Comparison of ENCODE assay signal across 19 cellular contexts in the genomic region with DNA sequence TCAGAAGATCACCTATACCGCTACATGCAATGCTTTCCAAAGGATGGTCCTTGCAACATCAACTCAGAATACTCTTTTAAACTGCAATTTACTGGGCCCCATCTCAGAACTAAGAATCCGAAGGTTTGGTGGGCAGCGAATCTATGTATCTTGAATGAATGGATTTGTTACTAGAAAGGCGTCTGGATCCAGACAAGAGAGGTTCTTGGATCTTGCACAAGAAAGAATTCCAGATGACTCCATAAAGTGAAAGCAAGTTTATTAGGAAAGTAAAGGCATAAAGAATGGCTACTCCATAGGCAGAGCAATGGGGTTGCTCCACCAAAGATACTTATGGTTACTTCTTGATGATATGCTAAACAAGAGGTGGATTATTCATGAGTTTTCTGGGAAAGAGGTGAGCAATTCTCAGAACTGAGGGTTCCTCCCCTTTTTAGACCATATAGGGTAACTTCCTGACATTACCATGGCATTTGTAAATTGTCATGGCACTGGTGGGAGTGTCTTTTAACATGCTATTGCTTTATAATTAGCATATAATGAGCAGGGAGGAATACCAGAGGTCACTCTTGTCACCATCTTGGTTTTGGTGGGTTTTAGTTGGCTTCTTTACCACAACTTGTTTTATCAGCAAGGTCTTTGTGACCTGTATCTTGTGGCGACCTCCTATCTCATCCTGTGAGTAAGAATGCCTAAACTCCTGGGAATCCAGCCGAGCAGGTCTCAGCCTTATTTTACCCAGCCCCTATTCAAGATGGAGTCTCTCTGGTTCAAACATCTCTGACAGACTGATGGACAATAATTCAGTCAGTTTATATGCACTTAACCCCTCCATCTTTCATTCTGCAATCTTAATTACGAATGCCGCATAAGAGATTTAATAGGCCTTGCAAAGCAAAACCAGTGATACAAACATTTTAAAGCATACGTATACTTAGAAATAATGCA. TPM values are rescaled to one million over a fixed set of nuclear protein-coding genes. Genes with fewer than 3 reads are reported as not detected.
DNase-seq lines count a peak whose midpoint lies in the region; ATAC-seq and TF ChIP-seq lines count a peak whose summit lies in the region.
"Had no signal": no experiment of that assay in that cellular context is flagged by ENCODE, and none has a peak within 500 bp of the region (broad histone marks: within the 10 kb centered on the region; RNA-seq: fewer than 3 reads in every experiment).

No MANE protein-coding gene starts in this region.

- H2BK120ac ChIP-seq in mesenchymal stem cell (ENCODE audit: low read depth, low read length), result no peak overlapping the region

- H3K4me1 ChIP-seq in RWPE2 (ENCODE audit: insufficient read depth, poor library complexity, severe bottlenecking) (peaks cover 32% of the 10 kb centered on the region), mesenchymal stem cell (ENCODE audit: control insufficient read depth, insufficient read depth, low read depth, low read length) (no peaks in the 10 kb centered on the region)

- TF ChIP-seq CTCF in RWPE2 (IDR thresholded peaks at IDR 0.05; ENCODE audit: poor library complexity, severe bottlenecking) (no peak), epithelial cell of esophagus (IDR thresholded peaks at IDR 0.05; ENCODE audit: insufficient read depth, low read depth, low read length, missing control alignments) (no peak), type B pancreatic cell (conservative IDR thresholded peaks at IDR 0.05) (no peak)

- H3K9me3 ChIP-seq in RWPE2 (ENCODE audit: severe bottlenecking), result no peaks in the 10 kb centered on the region
- H3K9me3 ChIP-seq in mesenchymal stem cell (ENCODE audit: control insufficient read depth, low read length), result no peaks in the 10 kb centered on the region

- no peak overlapping the region for H3K23ac ChIP-seq in mesenchymal stem cell (ENCODE audit: low read length in 2 of 2)

- ATAC-seq in RWPE2 (ENCODE audit: low read depth) (no peak), GM18520 (IDR thresholded peaks at IDR 0.05; ENCODE audit: unreplicated experiment) (no peak)
- ATAC-seq: stimulated activated naive CD8-positive, alpha-beta T cell treated with anti-CD3 and anti-CD28 coated beads, Interleukin-15, Interleukin-2, amounts not matched to agents 100 U/mL and 50 U/mL, for 24 hours had no signal

- no peak overlapping the region for H2BK5ac ChIP-seq in mesenchymal stem cell (ENCODE audit: low read depth, low read length, poor library complexity, severe bottlenecking)

- H3K79me1 ChIP-seq in mesenchymal stem cell (replicated peaks; ENCODE audit: low read length, poor library complexity, severe bottlenecking), result no peaks in the 10 kb centered on the region

- H3K27me3 Mint-ChIP-seq in type B pancreatic cell, result peaks cover 3% of the 10 kb centered on the region

- H3K36me3 Mint-ChIP-seq in type B pancreatic cell, result no peaks in the 10 kb centered on the region
- H3K36me3 Mint-ChIP-seq: CD4-positive, alpha-beta memory T cell had no signal

- H3K4me3 ChIP-seq in RWPE2 (ENCODE audit: severe bottlenecking), result no peak overlapping the region
- no peak overlapping the region for H3K4me3 ChIP-seq in epithelial cell of esophagus (ENCODE audit: low read length)
- peak overlapping the region in 1 of 2 experiments; percentile 41 for H3K4me3 ChIP-seq in mesenchymal stem cell (ENCODE audit: insufficient read depth in 1 of 2, low read depth in 1 of 2, low read length in 2 of 2)

- no peak overlapping the region for H3K18ac ChIP-seq in mesenchymal stem cell (ENCODE audit: low read depth in 1 of 2, low read length in 2 of 2)

- H3K9ac ChIP-seq in mesenchymal stem cell (ENCODE audit: low read length), result peak overlapping the region; percentile 9

- 98% methylated on average over 8 of the region's 9 CpGs for WGBS in mesenchymal stem cell

- H3K27me3 ChIP-seq in RWPE2 (ENCODE audit: insufficient read depth, poor library complexity, severe bottlenecking) (no peaks in the 10 kb centered on the region), mesenchymal stem cell (ENCODE audit: control insufficient read depth in 1 of 2, insufficient read depth in 1 of 2, low read length in 2 of 2) (no peaks in the 10 kb centered on the region)

- no peak overlapping the region for H2AK5ac ChIP-seq in mesenchymal stem cell (ENCODE audit: low read length, severe bottlenecking)

- H3K4me3 Mint-ChIP-seq in type B pancreatic cell, result no peak overlapping the region
- H3K4me3 Mint-ChIP-seq: CD4-positive, alpha-beta memory T cell; endodermal cell had no signal

- H3K36me3 ChIP-seq in RWPE2 (ENCODE audit: low read depth) (no peaks in the 10 kb centered on the region), mesenchymal stem cell (ENCODE audit: control insufficient read depth in 1 of 2, insufficient read depth in 2 of 2, low read depth in 1 of 2, low read length in 2 of 2) (no peaks in the 10 kb centered on the region)

- peak overlapping the region; percentile 65 for H3K27ac Mint-ChIP-seq in type B pancreatic cell
- H3K27ac Mint-ChIP-seq: CD4-positive, alpha-beta memory T cell; endodermal cell had no signal

- peaks cover 31% of the 10 kb centered on the region for H3K4me1 Mint-ChIP-seq in type B pancreatic cell (ENCODE audit: unreplicated experiment)
- H3K4me1 Mint-ChIP-seq: endodermal cell had no signal

- no peak overlapping the region for H3K4ac ChIP-seq in mesenchymal stem cell (ENCODE audit: low read depth in 1 of 2, low read length in 2 of 2)

- H3K27ac ChIP-seq in RWPE2 (ENCODE audit: poor library complexity, severe bottlenecking), result peak overlapping the region; percentile 61
- no peak overlapping the region for H3K27ac ChIP-seq in mesenchymal stem cell (ENCODE audit: low read length, poor library complexity, severe bottlenecking)
- no peak overlapping the region for H3K27ac ChIP-seq in substantia nigra (ENCODE audit: low read depth, low read length, poor library complexity, severe bottlenecking)

- no peak overlapping the region for H4K8ac ChIP-seq in mesenchymal stem cell (ENCODE audit: low read length)

- DNase-seq in RWPE2 (ENCODE audit: low spot score) (no peak), epithelial cell of esophagus (ENCODE audit: low read depth) (peak; percentile 18), mesenchymal stem cell (no peak), type B pancreatic cell (ENCODE audit: extremely low spot score, unreplicated experiment) (no peak), substantia nigra (lab: John Stamatoyannopoulos, UW) (no peak), AML-193 (lab: John Stamatoyannopoulos, UW) (no peak)
- DNase-seq: activated CD4-positive, alpha-beta T cell treated with anti-CD3 and anti-CD28 coated beads, Interleukin-2, amount 50 U/mL, for 48 hours; activated CD4-positive, CD25-positive, alpha-beta regulatory T cell; activated CD8-positive, alpha-beta memory T cell treated with anti-CD3 and anti-CD28 coated beads, Interleukin-2, amount 50 U/mL, for 48 hours; CD4-positive, alpha-beta memory T cell; cortex of kidney; endodermal cell; NCI-H1694 treated with DMSO at 0.1 percent for 48 hours; NCI-H2171 treated with DMSO at 0.1 percent for 48 hours; NCI-H69; stimulated activated CD4-positive, alpha-beta T cell treated with anti-CD3 and anti-CD28 coated beads, Interleukin-4, amount 100 ng/mL, for 4 hours; stimulated activated naive CD8-positive, alpha-beta T cell treated with anti-CD3 and anti-CD28 coated beads, Interleukin-15, Interleukin-2, amounts not matched to agents 100 U/mL and 50 U/mL, for 24 hours; T1000 had no signal

- no peak overlapping the region for H2BK12ac ChIP-seq in mesenchymal stem cell (ENCODE audit: low read length in 2 of 2)

- H4K91ac ChIP-seq in mesenchymal stem cell (ENCODE audit: low read length), result no peak overlapping the region

- H3K4me2 ChIP-seq in mesenchymal stem cell (ENCODE audit: low read length, poor library complexity, severe bottlenecking), result no peak overlapping the region

- no peak overlapping the region for H2AFZ ChIP-seq in mesenchymal stem cell (ENCODE audit: low read depth, low read length)

- no peak overlapping the region for H3K14ac ChIP-seq in mesenchymal stem cell (ENCODE audit: low read length in 2 of 2)

- H2BK15ac ChIP-seq in mesenchymal stem cell (ENCODE audit: low read depth, poor library complexity, severe bottlenecking), result no peak overlapping the region

- H3K9me3 Mint-ChIP-seq in type B pancreatic cell, result no peaks in the 10 kb centered on the region
- H3K9me3 Mint-ChIP-seq: CD4-positive, alpha-beta memory T cell; endodermal cell had no signal

RNA-seq across cellular contexts. Expression of gene RMDN2, which starts 7.5 kb away (rescaled TPM):
- polyA plus RNA-seq in mesenchymal stem cell (2013, experiment 1 of 2), result 5.0 TPM
- polyA plus RNA-seq in mesenchymal stem cell (2013, experiment 2 of 2), result 5.7 TPM
- total RNA-seq in type B pancreatic cell (ENCODE audit: low replicate concordance), result 5.4 and 7.0 TPM in 2 replicates
